In the genomic region with DNA sequence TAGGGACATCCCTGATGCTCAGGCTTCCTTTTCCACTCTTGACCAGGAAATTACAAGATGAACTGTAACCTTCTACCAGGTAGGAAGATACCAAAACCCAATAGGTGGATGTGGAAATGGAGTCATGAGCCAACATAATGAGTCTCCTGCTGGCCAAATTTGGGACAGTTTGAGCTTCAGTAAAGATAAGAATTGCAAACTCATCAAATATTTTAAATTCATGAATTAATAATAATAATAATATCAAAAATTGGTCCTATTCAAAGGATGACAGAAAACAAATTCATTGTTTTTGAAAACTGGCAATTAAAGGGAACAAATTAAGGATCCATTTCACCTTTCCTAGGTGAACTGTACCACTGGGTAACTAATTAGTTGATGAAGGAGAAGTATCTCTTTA, we compare ENCODE assay signal across 36 cellular contexts.
"Had no signal": no experiment of that assay in that cellular context is flagged by ENCODE, and none has a peak within 500 bp of the region (broad histone marks: within the 10 kb centered on the region; RNA-seq: fewer than 3 reads in every experiment).

No MANE protein-coding gene starts in this region.

- H3K36me3 ChIP-seq: adrenal gland, brain microvascular endothelial cell, breast epithelium had no signal

- H3K27me3 Mint-ChIP-seq: activated CD4-positive, alpha-beta T cell treated with anti-CD3 and anti-CD28 coated beads, Interleukin-2, amount 10 ng/mL, durations not matched to agents 24 days and 14 days had no signal

- H3K9me3 Mint-ChIP-seq: activated CD4-positive, alpha-beta T cell treated with anti-CD3 and anti-CD28 coated beads, Interleukin-2, amount 10 ng/mL, durations not matched to agents 24 days and 14 days; activated naive CD4-positive, alpha-beta T cell treated with anti-CD3 and anti-CD28 coated beads for 36 hours; activated T-helper 1 cell treated with anti-CD3 and anti-CD28 coated beads, Interleukin-12 subunit alpha, Interleukin-12 subunit beta, Interleukin-2, Interleukin-4 antibody, amounts not matched to agents 30 ng/mL and 10 ng/mL and 1 ng/mL, durations not matched to agents 14 hours and 24 hours and 36 hours; T-helper 2 cell treated with Interferon-gamma antibody and Interleukin-4, amounts not matched to agents 5 μg/mL and 100 μg/mL, for 36 hours had no signal

- DNase-seq: activated B cell treated with CpG ODN at 0.5 μM for 24 hours; activated CD4-positive, alpha-beta memory T cell treated with anti-CD3 and anti-CD28 coated beads for 36 hours; activated CD4-positive, alpha-beta T cell treated with anti-CD3 and anti-CD28 coated beads for 4 hours; activated CD4-positive, alpha-beta T cell treated with anti-CD3 and anti-CD28 coated beads, Interleukin-2, amount 10 ng/mL, durations not matched to agents 24 days and 14 days; activated CD4-positive, alpha-beta T cell treated with anti-CD3 and anti-CD28 coated beads, Interleukin-2, amount 50 U/mL, for 1 hour; activated CD4-positive, alpha-beta T cell treated with anti-CD3 and anti-CD28 coated beads, Interleukin-2, amount 50 U/mL, for 4 hours; activated CD4-positive, CD25-positive, alpha-beta regulatory T cell treated with anti-CD3 and anti-CD28 coated beads, Interleukin-2, amount 50 U/mL, for 72 hours; activated CD8-positive, alpha-beta memory T cell treated with anti-CD3 and anti-CD28 coated beads, Interleukin-2, amount 50 U/mL, for 4 hours; activated CD8-positive, alpha-beta T cell treated with anti-CD3 and anti-CD28 coated beads for 36 hours; activated effector memory CD4-positive, alpha-beta T cell treated with anti-CD3 and anti-CD28 coated beads, Interleukin-2, amount 50 U/mL, for 16 hours; activated gamma-delta T cell treated with Interleukin-2 at 50 U/mL for 16 hours; activated naive CD4-positive, alpha-beta T cell; activated naive CD4-positive, alpha-beta T cell treated with anti-CD3 and anti-CD28 coated beads for 36 hours; activated naive CD4-positive, alpha-beta T cell treated with anti-CD3 and anti-CD28 coated beads, Interleukin-2, amount 50 U/mL, for 16 hours; activated naive CD8-positive, alpha-beta T cell treated with anti-CD3 and anti-CD28 coated beads for 36 hours; activated T-cell treated with anti-CD3 and anti-CD28 coated beads for 4 hours; activated T-cell treated with anti-CD3 and anti-CD28 coated beads, Interleukin-2, amount 50 U/mL, for 1 hour; activated T-cell treated with anti-CD3 and anti-CD28 coated beads, Interleukin-2, amount 50 U/mL, for 4 hours; activated T-cell treated with anti-CD3 and anti-CD28 coated beads, Interleukin-2, amount 50 U/mL, for 72 hours; adrenal gland; amniotic stem cell; aorta; body of pancreas; brain microvascular endothelial cell; central memory CD4-positive, alpha-beta T cell; T-helper 2 cell; T-helper 9 cell had no signal

- H3K4me1 Mint-ChIP-seq: activated B cell treated with CpG ODN at 0.5 μM for 24 hours; activated CD4-positive, alpha-beta T cell treated with anti-CD3 and anti-CD28 coated beads, Interleukin-2, amount 10 ng/mL, durations not matched to agents 24 days and 14 days; activated naive CD8-positive, alpha-beta T cell treated with anti-CD3 and anti-CD28 coated beads for 36 hours; activated T-helper 17 cell treated with anti-CD3 and anti-CD28 coated beads, Interleukin-2, amount 50 U/mL, for 72 hours had no signal

- ATAC-seq: activated CD8-positive, alpha-beta T cell treated with anti-CD3 and anti-CD28 coated beads for 36 hours; activated naive CD4-positive, alpha-beta T cell treated with anti-CD3 and anti-CD28 coated beads, Interleukin-2, amount 50 U/mL, for 72 hours; activated T-cell treated with anti-CD3 and anti-CD28 coated beads, Interleukin-2, amount 50 U/mL, for 4 hours; activated T-cell treated with anti-CD3 and anti-CD28 coated beads, Interleukin-2, amount 50 U/mL, for 72 hours; activated T-helper 17 cell treated with anti-CD3 and anti-CD28 coated beads, Interleukin-2, amount 50 U/mL, for 72 hours; body of pancreas had no signal

- H3K9me3 ChIP-seq: adrenal gland, body of pancreas had no signal

- H3K27me3 ChIP-seq: adrenal gland, body of pancreas, brain microvascular endothelial cell, breast epithelium had no signal

- H3K4me1 ChIP-seq: adrenal gland, body of pancreas, breast epithelium had no signal

- H3K4me3 ChIP-seq: adrenal gland, body of pancreas, breast epithelium had no signal

- FAIRE-seq: astrocyte, TTC549 had no signal

- H3K27ac ChIP-seq: adrenal gland, body of pancreas, brain microvascular endothelial cell, breast epithelium, VCaP had no signal

- H3K27ac Mint-ChIP-seq: activated B cell treated with CpG ODN at 0.5 μM for 24 hours; activated CD4-positive, alpha-beta memory T cell treated with anti-CD3 and anti-CD28 coated beads for 36 hours; activated CD4-positive, alpha-beta T cell treated with anti-CD3 and anti-CD28 coated beads, Interleukin-2, amount 10 ng/mL, durations not matched to agents 24 days and 14 days; activated CD8-positive, alpha-beta T cell treated with anti-CD3 and anti-CD28 coated beads for 36 hours; activated naive CD4-positive, alpha-beta T cell treated with anti-CD3 and anti-CD28 coated beads for 36 hours; activated naive CD4-positive, alpha-beta T cell treated with anti-CD3 and anti-CD28 coated beads, Interleukin-2, amount 50 U/mL, for 72 hours; activated naive CD8-positive, alpha-beta T cell treated with anti-CD3 and anti-CD28 coated beads for 36 hours; activated T-cell treated with anti-CD3 and anti-CD28 coated beads, Interleukin-2, amount 50 U/mL, for 72 hours; activated T-helper 1 cell treated with anti-CD3 and anti-CD28 coated beads, Interleukin-12 subunit alpha, Interleukin-12 subunit beta, Interleukin-2, Interleukin-4 antibody, amounts not matched to agents 30 ng/mL and 10 ng/mL and 1 ng/mL, durations not matched to agents 14 hours and 24 hours and 36 hours; activated T-helper 17 cell treated with anti-CD3 and anti-CD28 coated beads, Interleukin-2, amount 50 U/mL, for 72 hours; T-helper 1 cell treated with Interleukin-12 subunit alpha and Interleukin-12 subunit beta and Interleukin-4 antibody, amounts not matched to agents 30 μg/mL and 1 μg/mL, for 36 hours; T-helper 2 cell treated with Interferon-gamma antibody and Interleukin-4, amounts not matched to agents 5 μg/mL and 100 μg/mL, for 36 hours had no signal

- H3K4me3 Mint-ChIP-seq: activated B cell treated with CpG ODN at 0.5 μM for 24 hours; activated CD4-positive, alpha-beta memory T cell treated with anti-CD3 and anti-CD28 coated beads for 36 hours; activated CD4-positive, alpha-beta T cell treated with anti-CD3 and anti-CD28 coated beads, Interleukin-2, amount 10 ng/mL, durations not matched to agents 24 days and 14 days; activated CD8-positive, alpha-beta T cell treated with anti-CD3 and anti-CD28 coated beads for 36 hours; activated naive CD4-positive, alpha-beta T cell treated with anti-CD3 and anti-CD28 coated beads for 36 hours; activated naive CD8-positive, alpha-beta T cell treated with anti-CD3 and anti-CD28 coated beads for 36 hours; activated T-cell treated with anti-CD3 and anti-CD28 coated beads, Interleukin-2, amount 50 U/mL, for 4 hours; activated T-cell treated with anti-CD3 and anti-CD28 coated beads, Interleukin-2, amount 50 U/mL, for 72 hours; activated T-helper 1 cell treated with anti-CD3 and anti-CD28 coated beads, Interleukin-12 subunit alpha, Interleukin-12 subunit beta, Interleukin-2, Interleukin-4 antibody, amounts not matched to agents 30 ng/mL and 10 ng/mL and 1 ng/mL, durations not matched to agents 14 hours and 24 hours and 36 hours; activated T-helper 17 cell treated with anti-CD3 and anti-CD28 coated beads, Interleukin-2, amount 50 U/mL, for 72 hours; T-helper 1 cell treated with Interleukin-12 subunit alpha and Interleukin-12 subunit beta and Interleukin-4 antibody, amounts not matched to agents 30 μg/mL and 1 μg/mL, for 36 hours; T-helper 2 cell treated with Interferon-gamma antibody and Interleukin-4, amounts not matched to agents 5 μg/mL and 100 μg/mL, for 36 hours had no signal

- H3K36me3 Mint-ChIP-seq: activated CD4-positive, alpha-beta memory T cell treated with anti-CD3 and anti-CD28 coated beads for 36 hours; activated naive CD4-positive, alpha-beta T cell treated with anti-CD3 and anti-CD28 coated beads, Interleukin-2, amount 50 U/mL, for 72 hours; activated naive CD8-positive, alpha-beta T cell treated with anti-CD3 and anti-CD28 coated beads for 36 hours had no signal
